ENCODE assay signal across 1 cellular context in genomic region chr5:117590944-117591343, GRCh38.
TF ChIP-seq lines count a peak whose summit lies in the region.

No MANE protein-coding gene starts in this region.

TF ChIP-seq in Ishikawa, 13 proteins besides CTCF, POLR2A, EP300 and RAD21 (continued from another document):
- TF ChIP-seq CREB1 (IDR thresholded peaks at IDR 0.05; ENCODE audit: low read depth) (no peak), EGR1 (IDR thresholded peaks at IDR 0.05) (no peak), ZBTB7A (IDR thresholded peaks at IDR 0.05; ENCODE audit: low read depth) (no peak)
